Comparison of ENCODE assay signal across 8 cellular contexts in the genomic region with DNA sequence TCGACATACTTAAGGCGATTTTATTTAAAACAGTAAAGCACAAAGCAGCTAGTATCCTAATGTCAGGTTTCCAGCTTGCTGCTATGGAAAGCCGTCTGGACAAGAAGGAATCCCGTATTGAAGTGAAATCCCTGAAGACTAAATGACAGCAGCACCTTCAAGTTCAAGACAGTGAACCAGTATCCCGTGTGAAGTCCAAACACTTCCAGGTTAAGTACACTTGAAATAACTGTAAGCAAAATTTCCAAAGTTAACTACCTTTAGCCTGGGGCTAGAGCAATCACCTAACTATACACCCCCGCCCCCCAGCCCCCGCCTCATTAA. TPM values are rescaled to one million over a fixed set of nuclear protein-coding genes. Genes with fewer than 3 reads are reported as not detected.
DNase-seq lines count a peak whose midpoint lies in the region; TF ChIP-seq lines count a peak whose summit lies in the region.

No MANE protein-coding gene starts in this region.

- no peak overlapping the region for H3K27ac ChIP-seq in ectodermal cell (ENCODE audit: insufficient read depth, low read depth, low read length, poor library complexity, severe bottlenecking)

- in situ Hi-C loops in GM13976 (cut with MboI; ENCODE audit: low sequenced_read_pairs, unreplicated experiment) = no loop called here

- H3K27me3 ChIP-seq in BJ (ENCODE audit: control insufficient read depth, insufficient read depth, low read length) = no peaks in the 10 kb centered on the region
- H3K27me3 ChIP-seq in ectodermal cell (ENCODE audit: control insufficient read depth, insufficient read depth, low read length, poor library complexity, severe bottlenecking) = peaks cover 16% of the 10 kb centered on the region

- no peaks in the 10 kb centered on the region for H3K9me3 ChIP-seq in ectodermal cell (ENCODE audit: control insufficient read depth, low read length)

- H3K36me3 Mint-ChIP-seq in nephron (ENCODE audit: low read depth) = peaks cover 3% of the 10 kb centered on the region

- H3K36me3 ChIP-seq in BJ (ENCODE audit: control insufficient read depth, insufficient read depth, low read length) (no peaks in the 10 kb centered on the region), ectodermal cell (ENCODE audit: control insufficient read depth, insufficient read depth, low read length) (no peaks in the 10 kb centered on the region)

- H3K4me3 ChIP-seq in BJ (ENCODE audit: low read depth, low read length) = peak overlapping the region; percentile 82; the same call in 1 of the 2 replicates
- peak overlapping the region; percentile 76 for H3K4me3 ChIP-seq in LNCaP clone FGC (ENCODE audit: low read depth, low read length)
- H3K4me3 ChIP-seq in ectodermal cell (ENCODE audit: insufficient read depth, low read depth, low read length) = peak overlapping the region; percentile 80

- peaks cover 3% of the 10 kb centered on the region for H3K9me3 Mint-ChIP-seq in nephron

- no peaks in the 10 kb centered on the region for H3K27me3 Mint-ChIP-seq in nephron (ENCODE audit: low read depth)

- no peak for DNase-seq in BJ (ENCODE audit: low read depth)
- DNase-seq in LNCaP clone FGC (ENCODE audit: low read depth) = no peak
- DNase-seq in DMS114 treated with DMSO at 0.1 percent for 48 hours (lab: John Stamatoyannopoulos, UW; ENCODE audit: unreplicated experiment) = no peak
- DNase-seq in stimulated activated naive CD4-positive, alpha-beta T cell (lab: John Stamatoyannopoulos, UW) = no peak
- no peak for DNase-seq in GM13976 (ENCODE audit: low spot score)
- no peak for DNase-seq in hippocampal formation (lab: John Stamatoyannopoulos, UW)

- WGBS in ectodermal cell, 2 experiments = 28 to 29% methylated on average over 7 of the region's 7 CpGs

- H3K4me1 ChIP-seq in ectodermal cell (ENCODE audit: control insufficient read depth, insufficient read depth, low read length) = peaks cover 9% of the 10 kb centered on the region

- peaks cover 21% of the 10 kb centered on the region for H3K4me1 Mint-ChIP-seq in nephron

- H3K27ac Mint-ChIP-seq in nephron = peak overlapping the region; percentile 70 to 76 (median 74)

- peak overlapping the region; percentile 89 to 92 (median 91) for H3K4me3 Mint-ChIP-seq in nephron

- CTCF ChIA-PET in BJ (lab: Yijun Ruan, JAX) = no interaction called here

- POLR2A ChIA-PET in BJ (lab: Charles Lee) = interaction anchor here (0.6 kb wide), 1 partner anchor 69 kb away, joined by 4 read pairs; no protein-coding TSS in a partner anchor

- no peak for TF ChIP-seq CTCF in BJ (IDR thresholded peaks at IDR 0.05; ENCODE audit: insufficient read depth, low read depth, low read length)
- TF ChIP-seq CTCF in LNCaP clone FGC (IDR thresholded peaks at IDR 0.05; ENCODE audit: control insufficient read depth, extremely low read depth, insufficient read depth) = no peak
- no peak for TF ChIP-seq CTCF in nephron (IDR thresholded peaks at IDR 0.05; ENCODE audit: unreplicated experiment in 3 of 3)
- no peak for TF ChIP-seq CTCF in GM13976 (IDR thresholded peaks at IDR 0.05; ENCODE audit: borderline replicate concordance, control extremely low read depth, extremely low read depth, insufficient read depth, missing control alignments)

RNA-seq across cellular contexts. Expression of a gene that starts 1.2 kb away (rescaled TPM):
- 18.1 and 23.0 TPM in 2 replicates for polyA plus RNA-seq in BJ (2011; rRNA removed)
- polyA minus RNA-seq in BJ (2011; rRNA and poly(A)+ RNA removed) = 12.2 and 20.3 TPM in 2 replicates
- polyA plus RNA-seq in ectodermal cell (2013, experiment 1 of 4) = 40.5 TPM
- 48.1 TPM for polyA plus RNA-seq in ectodermal cell (2013, experiment 2 of 4)
- 39.0 TPM for polyA plus RNA-seq in ectodermal cell (2013, experiment 3 of 4)
- polyA plus RNA-seq in ectodermal cell (2013, experiment 4 of 4) = 46.0 TPM
